ENCODE assay signal across 14 cellular contexts in genomic region chr22:27192135-27192900, GRCh38.
DNase-seq lines count a peak whose midpoint lies in the region; FAIRE-seq and TF ChIP-seq lines count a peak whose summit lies in the region.
"Had no signal": no experiment of that assay in that cellular context is flagged by ENCODE, and none has a peak within 500 bp of the region (broad histone marks: within the 10 kb centered on the region; RNA-seq: fewer than 3 reads in every experiment).

No MANE protein-coding gene starts in this region.

- H2BK12ac ChIP-seq in neuronal stem cell (ENCODE audit: low read length), result no peak overlapping the region

- H3K14ac ChIP-seq in neuronal stem cell (ENCODE audit: low read length), result no peak overlapping the region

- H3K27me3 ChIP-seq in neuronal stem cell (ENCODE audit: control insufficient read depth in 3 of 3, insufficient read depth in 3 of 3, low read depth in 1 of 3, low read length in 3 of 3) (no peaks in the 10 kb centered on the region), esophagus squamous epithelium (peaks cover 0 to 16% (median 0%) of the 10 kb centered on the region in 4 donors)
- H3K27me3 ChIP-seq: BE2C had no signal

- peak; percentile 91 for FAIRE-seq in urothelium cell line (lab: Jason Lieb, UNC)

- no peaks in the 10 kb centered on the region for H3K36me3 ChIP-seq in neuronal stem cell (replicated peaks in 1 of 2; ENCODE audit: control insufficient read depth in 2 of 2, insufficient read depth in 2 of 2, low read length in 2 of 2)
- no peaks in the 10 kb centered on the region for H3K36me3 ChIP-seq in esophagus squamous epithelium
- H3K36me3 ChIP-seq: BE2C had no signal

- no peak overlapping the region for H4K8ac ChIP-seq in neuronal stem cell (ENCODE audit: low read depth, low read length)

- H3K4ac ChIP-seq in neuronal stem cell (ENCODE audit: low read length), result no peak overlapping the region

- H2BK120ac ChIP-seq in neuronal stem cell (ENCODE audit: low read depth, low read length), result peak overlapping the region; percentile 36

- H2BK5ac ChIP-seq in neuronal stem cell (ENCODE audit: low read length), result no peak overlapping the region

- no peak overlapping the region for H4K91ac ChIP-seq in neuronal stem cell (ENCODE audit: low read depth, low read length, poor library complexity)

- WGBS in neuronal stem cell (ENCODE audit: extremely low coverage in 2 of 2, insufficient read length in 2 of 2, insufficient replicate concordance in 1 of 2), 2 donors, result no CpG with 5 or more reads among the region's 18 CpGs
- 79 to 94% methylated on average over 14 to 17 of the region's 18 CpGs for WGBS in esophagus squamous epithelium, 2 donors

- H3K4me1 ChIP-seq in neuronal stem cell (ENCODE audit: control insufficient read depth in 2 of 2, insufficient read depth in 1 of 2, low read depth in 1 of 2, low read length in 2 of 2), result no peaks in the 10 kb centered on the region
- H3K4me1 ChIP-seq in esophagus squamous epithelium, result peaks cover 0 to 21% (median 0%) of the 10 kb centered on the region in 3 donors
- H3K4me1 ChIP-seq: BE2C had no signal

- no peak overlapping the region for H3K23ac ChIP-seq in neuronal stem cell (ENCODE audit: low read depth, low read length, poor library complexity)

- no peak for TF ChIP-seq POLR2A in esophagus squamous epithelium (IDR thresholded peaks at IDR 0.05)

- intact Hi-C loops in esophagus squamous epithelium (cut with DNase I), result loop anchor here (10.0 kb wide), 1 partner anchor 98 kb away; no protein-coding TSS in a partner anchor

- H3K4me3 ChIP-seq in coronary artery, result no peak overlapping the region
- H3K4me3 ChIP-seq in neuronal stem cell (ENCODE audit: low read length in 2 of 2), result no peak overlapping the region
- no peak overlapping the region for H3K4me3 ChIP-seq in esophagus squamous epithelium
- H3K4me3 ChIP-seq: PC-9, SK-N-MC had no signal

- peak overlapping the region; percentile 32 for H2BK15ac ChIP-seq in neuronal stem cell (ENCODE audit: low read length)

- no peak overlapping the region for H3K4me2 ChIP-seq in neuronal stem cell (ENCODE audit: insufficient read depth, low read length, poor library complexity, severe bottlenecking)
- H3K4me2 ChIP-seq: PC-9 had no signal

- peak; percentile 87 for DNase-seq in NCI-H82 (lab: John Stamatoyannopoulos, UW)
- DNase-seq in coronary artery (ENCODE audit: low spot score), result peak; percentile 73
- no peak for DNase-seq in neuronal stem cell (ENCODE audit: low spot score)
- no peak for DNase-seq in urothelium cell line (ENCODE audit: low spot score)
- DNase-seq in T-helper 9 cell, result no peak
- DNase-seq in C1 segment of cervical spinal cord (lab: John Stamatoyannopoulos, UW), result no peak
- DNase-seq in esophagus squamous epithelium (lab: John Stamatoyannopoulos, UW), result no peak
- DNase-seq: BE2C, EL, NCI-H1417 treated with DMSO at 0.1 percent for 48 hours, NCI-H2029, NCI-H510A treated with DMSO at 0.1 percent for 48 hours, PC-9 had no signal

- TF ChIP-seq CTCF in coronary artery (IDR thresholded peaks at IDR 0.05), result no peak
- TF ChIP-seq CTCF in esophagus squamous epithelium (IDR thresholded peaks at IDR 0.05), result no peak

- no peak overlapping the region for H2AFZ ChIP-seq in neuronal stem cell (ENCODE audit: low read length)
- H2AFZ ChIP-seq: PC-9 had no signal

- peak overlapping the region; percentile 18 for H3K18ac ChIP-seq in neuronal stem cell (ENCODE audit: low read length)

- no peak overlapping the region for H3K9ac ChIP-seq in neuronal stem cell (ENCODE audit: low read depth, low read length, poor library complexity)

- H3K27ac ChIP-seq in coronary artery (peak overlapping the region in 1 of 2 donors; percentile 12), neuronal stem cell (replicated peaks; ENCODE audit: low read length) (no peak overlapping the region), esophagus squamous epithelium (no peak overlapping the region)
- H3K27ac ChIP-seq: PC-9, SK-N-MC had no signal

- H2AK5ac ChIP-seq in neuronal stem cell (ENCODE audit: low read depth, low read length), result peak overlapping the region; percentile 16

- no peaks in the 10 kb centered on the region for H3K79me1 ChIP-seq in neuronal stem cell (ENCODE audit: low read depth, low read length)

- peaks cover 4 to 9% of the 10 kb centered on the region in 2 donors for H3K9me3 ChIP-seq in neuronal stem cell (replicated peaks in 1 of 2; ENCODE audit: control insufficient read depth in 2 of 2, insufficient read depth in 1 of 2, low read depth in 1 of 2, low read length in 2 of 2)
- peaks cover 0 to 8% (median 0%) of the 10 kb centered on the region in 3 donors for H3K9me3 ChIP-seq in esophagus squamous epithelium
- H3K9me3 ChIP-seq: BE2C had no signal

Comparison
In these comparisons a context has a peak if more than half of its experiments do, and no peak if none do; other contexts are left out.
1. DNase-seq: peak in NCI-H82 (single experiment) and coronary artery (single experiment); none in neuronal stem cell (single experiment), urothelium cell line (single experiment), T-helper 9 cell (single experiment), C1 segment of cervical spinal cord (0 of 14) and esophagus squamous epithelium (single experiment).